10 cellular contexts compared by ENCODE assay signal in the genomic region with DNA sequence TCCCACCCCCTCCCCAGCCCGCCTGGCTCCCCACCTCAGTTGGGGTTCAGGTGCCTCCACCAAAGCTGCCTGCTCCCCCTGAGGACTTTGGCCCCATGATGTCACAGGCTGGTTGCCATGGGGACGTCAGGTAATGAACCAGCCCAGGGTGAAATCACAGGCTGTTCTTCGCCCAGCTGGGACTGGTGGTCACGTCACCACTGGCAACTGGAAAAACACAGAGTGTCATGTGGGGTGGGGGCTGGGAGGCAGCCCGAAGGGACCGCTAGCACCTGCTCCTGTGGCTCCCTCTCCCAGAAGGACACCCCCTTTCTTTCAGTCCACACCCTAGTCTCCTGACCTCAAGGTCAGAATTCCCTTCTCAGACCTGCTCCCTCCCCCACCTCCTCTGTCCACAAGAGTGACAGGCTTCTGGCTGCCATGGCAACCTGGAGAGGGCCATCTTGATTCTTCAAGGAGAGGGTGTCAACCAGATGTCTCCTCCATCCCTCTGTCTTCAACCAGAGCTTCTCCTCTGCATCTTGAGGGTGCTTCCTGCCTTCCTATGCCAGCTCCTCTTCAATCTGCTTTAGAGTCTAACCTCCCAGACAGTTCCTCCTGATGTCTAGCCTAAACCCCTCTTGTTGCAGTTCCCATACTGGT. TPM values are rescaled to one million over a fixed set of nuclear protein-coding genes. Genes with fewer than 3 reads are reported as not detected.
DNase-seq lines count a peak whose midpoint lies in the region; ATAC-seq, FAIRE-seq and TF ChIP-seq lines count a peak whose summit lies in the region.
"Had no signal": no experiment of that assay in that cellular context is flagged by ENCODE, and none has a peak within 500 bp of the region (broad histone marks: within the 10 kb centered on the region; RNA-seq: fewer than 3 reads in every experiment).

No MANE protein-coding gene starts in this region.

- peak overlapping the region; percentile 87 for H3K27ac Mint-ChIP-seq in neural crest cell (ENCODE audit: unreplicated experiment)

- TF ChIP-seq CTCF in colonic mucosa (IDR thresholded peaks at IDR 0.05) = no peak
- no peak for TF ChIP-seq CTCF in neural crest cell (conservative IDR thresholded peaks at IDR 0.05)

- no peaks in the 10 kb centered on the region for H3K9me3 ChIP-seq in colonic mucosa

- no peaks in the 10 kb centered on the region for H3K9me3 Mint-ChIP-seq in neural crest cell

- no peaks in the 10 kb centered on the region for H3K4me1 ChIP-seq in colonic mucosa

- H3K36me3 ChIP-seq in colonic mucosa = no peaks in the 10 kb centered on the region

- H3K27ac ChIP-seq in colonic mucosa = no peak overlapping the region

- H3K36me3 Mint-ChIP-seq in neural crest cell (ENCODE audit: low read depth) = no peaks in the 10 kb centered on the region

- intact Hi-C loops in colonic mucosa (cut with DNase I) = no loop called here

- no peak overlapping the region for H3K4me3 ChIP-seq in colonic mucosa

- no peak for ATAC-seq in HG03097 (IDR thresholded peaks at IDR 0.05; ENCODE audit: low FRiP score, unreplicated experiment)

- H3K9ac ChIP-seq in colonic mucosa (ENCODE audit: low read depth in 2 of 2, low read length in 2 of 2) = no peak overlapping the region

- DNase-seq in NCI-H146 (lab: John Stamatoyannopoulos, UW) (peak; percentile 48), NCI-H146 treated with DMSO at 0.1 percent for 48 hours (lab: John Stamatoyannopoulos, UW; ENCODE audit: unreplicated experiment) (no peak), NCI-H1436 (lab: John Stamatoyannopoulos, UW) (peak; percentile 69), colonic mucosa (peak; percentile 67), neural crest cell (ENCODE audit: low read depth, low spot score) (peak; percentile 31), HTR-8/SVneo (ENCODE audit: insufficient read length, low spot score) (no peak), NOMO-1 treated with DMSO at 0.1 percent for 48 hours (lab: John Stamatoyannopoulos, UW; ENCODE audit: unreplicated experiment) (no peak)
- DNase-seq: NCI-H2029 had no signal

- FAIRE-seq in HTR-8/SVneo (lab: Jason Lieb, UNC) = no peak

- no peaks in the 10 kb centered on the region for H3K27me3 ChIP-seq in colonic mucosa

- peaks cover 25% of the 10 kb centered on the region for H3K4me1 Mint-ChIP-seq in neural crest cell

- peaks cover 3% of the 10 kb centered on the region for H3K27me3 Mint-ChIP-seq in neural crest cell (ENCODE audit: low read depth)

- H3K4me3 Mint-ChIP-seq in neural crest cell = peak overlapping the region; percentile 19

RNA-seq across cellular contexts. Expression of a gene that starts 6.2 kb away (rescaled TPM):
- total RNA-seq in colonic mucosa = under 1 TPM in 1 of 2 donors, not detected in 1; 0.21 TPM
- total RNA-seq in neural crest cell = 0.48 and 0.68 TPM in 2 replicates

RNA-seq across cellular contexts. Expression of a gene that starts 23.7 kb away (rescaled TPM):
- total RNA-seq in colonic mucosa = under 1 TPM in 1 of 2 donors, not detected in 1; 0.12 TPM
- total RNA-seq in neural crest cell = 0.30 TPM in 2 replicates
- total RNA-seq: T-helper 1 cell treated with Interleukin-12 subunit alpha and Interleukin-12 subunit beta and Interleukin-4 antibody, amounts not matched to agents 30 ng/mL and 1 ng/mL, for 36 hours had no signal

RNA-seq across cellular contexts. Expression of a gene that starts 45.4 kb away (rescaled TPM):
- under 1 TPM in 1 of 2 donors, not detected in 1; 0.42 TPM for total RNA-seq in colonic mucosa
- not detected in 2 replicates for total RNA-seq in neural crest cell
- total RNA-seq: T-helper 1 cell treated with Interleukin-12 subunit alpha and Interleukin-12 subunit beta and Interleukin-4 antibody, amounts not matched to agents 30 ng/mL and 1 ng/mL, for 36 hours had no signal

RNA-seq across cellular contexts. Expression of a gene that starts 49.4 kb away (rescaled TPM):
- total RNA-seq in colonic mucosa (10 to 100 TPM in 1 of 2 donors, 1 to 10 TPM in 1; 1.1 to 12.7 TPM), neural crest cell (not detected in 2 replicates)
- total RNA-seq: T-helper 1 cell treated with Interleukin-12 subunit alpha and Interleukin-12 subunit beta and Interleukin-4 antibody, amounts not matched to agents 30 ng/mL and 1 ng/mL, for 36 hours had no signal

Comparison
In these comparisons a context has a peak if more than half of its experiments do, and no peak if none do; other contexts are left out.
1. DNase-seq: peak in NCI-H146 (single experiment), NCI-H1436 (single experiment), colonic mucosa (single experiment) and neural crest cell (single experiment); none in NCI-H146 treated with DMSO at 0.1 percent for 48 hours (single experiment), HTR-8/SVneo (single experiment) and NOMO-1 treated with DMSO at 0.1 percent for 48 hours (single experiment).